In genomic region chrX:123878177-123878576, GRCh38 we compare ENCODE assay signal across 8 cellular contexts. TPM values are rescaled to one million over a fixed set of nuclear protein-coding genes. Genes with fewer than 3 reads are reported as not detected.
A peak's percentile ranks its signal among the peaks of the same experiment; 100 is the strongest.
DNase-seq lines count a peak whose midpoint lies in the region; ATAC-seq and TF ChIP-seq lines count a peak whose summit lies in the region.

No MANE protein-coding gene starts in this region.

- POLR2A ChIA-PET in activated CD4-positive, alpha-beta memory T cell treated with anti-CD3 and anti-CD28 coated beads for 36 hours (lab: Charles Lee), result no interaction called here

- H3K4me1 Mint-ChIP-seq in activated CD4-positive, alpha-beta memory T cell treated with anti-CD3 and anti-CD28 coated beads for 36 hours (ENCODE audit: low read depth), result peaks cover 22% of the 10 kb centered on the region

- no peak for DNase-seq in left ventricle myocardium inferior
- no peak for DNase-seq in right cardiac atrium
- DNase-seq in activated CD4-positive, alpha-beta memory T cell treated with anti-CD3 and anti-CD28 coated beads for 36 hours, result no peak
- DNase-seq in upper lobe of right lung, result no peak
- DNase-seq in DMS53 (lab: John Stamatoyannopoulos, UW), result no peak
- no peak for DNase-seq in NCI-H345 (lab: John Stamatoyannopoulos, UW)

- no peaks in the 10 kb centered on the region for H3K27me3 Mint-ChIP-seq in activated CD4-positive, alpha-beta memory T cell treated with anti-CD3 and anti-CD28 coated beads for 36 hours

- intact Hi-C loops in left ventricle myocardium inferior (cut with micrococcal nuclease) (no loop called here), right cardiac atrium (cut with DNase I) (no loop called here), upper lobe of right lung (cut with DNase I) (no loop called here)
- intact Hi-C loops in activated CD4-positive, alpha-beta memory T cell treated with anti-CD3 and anti-CD28 coated beads for 36 hours (cut with micrococcal nuclease), result loop anchor here (1.0 to 10.0 kb wide), 5 partner anchors 17 to 469 kb away; partner anchors contain the start of genes SH2D1A, STAG2 and XIAP

- H3K4me3 Mint-ChIP-seq in activated CD4-positive, alpha-beta memory T cell treated with anti-CD3 and anti-CD28 coated beads for 36 hours, result peak overlapping the region; percentile 29

- TF ChIP-seq CTCF in left ventricle myocardium inferior (IDR thresholded peaks at IDR 0.05; ENCODE audit: borderline replicate concordance), result no peak
- no peak for TF ChIP-seq CTCF in upper lobe of right lung (IDR thresholded peaks at IDR 0.05)

- H3K36me3 Mint-ChIP-seq in activated CD4-positive, alpha-beta memory T cell treated with anti-CD3 and anti-CD28 coated beads for 36 hours, result no peaks in the 10 kb centered on the region

- H3K9me3 ChIP-seq in left ventricle myocardium inferior (replicated peaks) (no peaks in the 10 kb centered on the region), right cardiac atrium (ENCODE audit: control insufficient read depth, low read length) (no peaks in the 10 kb centered on the region), upper lobe of right lung (no peaks in the 10 kb centered on the region)

- H3K36me3 ChIP-seq in left ventricle myocardium inferior (no peaks in the 10 kb centered on the region), upper lobe of right lung (no peaks in the 10 kb centered on the region)

- WGBS in right cardiac atrium, result 13% methylated on average over 1 of the region's 1 CpG

- H3K9me3 Mint-ChIP-seq in activated CD4-positive, alpha-beta memory T cell treated with anti-CD3 and anti-CD28 coated beads for 36 hours, result no peaks in the 10 kb centered on the region

- peak overlapping the region; percentile 58 for H3K27ac Mint-ChIP-seq in activated CD4-positive, alpha-beta memory T cell treated with anti-CD3 and anti-CD28 coated beads for 36 hours

- H3K27ac ChIP-seq in left ventricle myocardium inferior (replicated peaks) (peak overlapping the region; percentile 48), right cardiac atrium (ENCODE audit: low read length) (no peak overlapping the region), upper lobe of right lung (no peak overlapping the region)

- H3K4me3 ChIP-seq in left ventricle myocardium inferior (no peak overlapping the region), right cardiac atrium (ENCODE audit: low read length) (no peak overlapping the region), upper lobe of right lung (no peak overlapping the region)

- no peaks in the 10 kb centered on the region for H3K27me3 ChIP-seq in left ventricle myocardium inferior (ENCODE audit: low read depth)
- H3K27me3 ChIP-seq in right cardiac atrium (ENCODE audit: control insufficient read depth, insufficient read depth), result no peaks in the 10 kb centered on the region
- H3K27me3 ChIP-seq in upper lobe of right lung, result no peaks in the 10 kb centered on the region

- H3K4me1 ChIP-seq in left ventricle myocardium inferior (peaks cover 39% of the 10 kb centered on the region), right cardiac atrium (ENCODE audit: control insufficient read depth, insufficient read depth, low read length) (no peaks in the 10 kb centered on the region), upper lobe of right lung (peaks cover 3% of the 10 kb centered on the region)

- CTCF ChIA-PET in activated CD4-positive, alpha-beta memory T cell treated with anti-CD3 and anti-CD28 coated beads for 36 hours (lab: Charles Lee), result interaction anchor here (1.6 kb wide), 1 partner anchor 45 kb away, joined by 5 read pairs; no protein-coding TSS in a partner anchor

- ATAC-seq in right cardiac atrium (no peak), HG03175 (IDR thresholded peaks at IDR 0.05; ENCODE audit: unreplicated experiment) (peak; percentile 85), upper lobe of right lung (peak; percentile 43), esophagus mucosa (no peak)

RNA-seq across cellular contexts. Expression of gene XIAP, which starts 18.3 kb away (rescaled TPM):
- total RNA-seq in left ventricle myocardium inferior, result 24.9 TPM
- total RNA-seq in right cardiac atrium, result 10 to 100 TPM; 30.2 to 37.7 (median 33.4) TPM
- 12.7 TPM for polyA plus RNA-seq in right cardiac atrium
- total RNA-seq in activated CD4-positive, alpha-beta memory T cell treated with anti-CD3 and anti-CD28 coated beads for 36 hours, result 10 to 100 TPM; 33.9 to 36.1 TPM
- 58.2 TPM for total RNA-seq in upper lobe of right lung
- total RNA-seq in esophagus mucosa, result 45.2 TPM

Comparison
In these comparisons a context has a peak if more than half of its experiments do, and no peak if none do; other contexts are left out.
1. ATAC-seq: peak in HG03175 (single experiment) and upper lobe of right lung (single experiment); none in right cardiac atrium (0 of 2) and esophagus mucosa (single experiment).